Comparison of ENCODE assay signal across 8 cellular contexts in the genomic region with DNA sequence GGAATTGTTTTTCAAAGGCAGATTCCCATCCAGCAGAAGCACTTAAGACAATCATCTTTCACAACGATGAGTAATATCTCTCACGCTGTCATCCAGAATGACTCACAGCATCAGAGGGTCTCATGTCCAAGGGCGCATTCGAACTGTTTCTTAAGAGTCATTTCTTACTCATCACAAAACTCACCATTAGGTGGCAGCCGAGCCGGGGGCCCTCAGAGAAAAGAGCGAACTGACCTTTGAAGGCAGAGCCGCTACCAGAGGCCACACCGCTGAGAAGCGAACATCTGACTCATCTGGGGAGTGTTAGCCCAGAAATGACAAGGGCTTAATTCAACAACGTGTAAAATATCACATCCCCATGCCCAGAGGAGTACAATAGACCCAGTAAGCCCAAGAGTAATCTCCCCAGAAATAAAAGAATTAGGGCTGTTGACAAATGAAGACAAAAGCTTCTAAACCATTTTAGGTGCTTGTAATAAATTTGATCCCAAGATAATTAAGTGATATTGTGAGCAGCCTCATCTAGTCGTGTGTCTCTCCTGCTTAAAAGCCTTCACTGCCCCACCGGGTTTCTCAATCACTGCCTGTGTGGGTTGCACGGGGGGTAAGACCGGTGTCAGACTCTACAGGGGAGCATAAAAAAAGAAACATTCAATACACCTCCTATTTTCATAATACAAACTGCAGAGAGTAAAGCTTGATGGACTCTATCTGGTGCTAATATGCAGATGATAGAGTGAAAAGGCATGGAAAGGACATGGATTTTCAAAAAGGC.
A peak's percentile ranks its signal among the peaks of the same experiment; 100 is the strongest.
DNase-seq lines count a peak whose midpoint lies in the region; ATAC-seq and TF ChIP-seq lines count a peak whose summit lies in the region.

No MANE protein-coding gene starts in this region.

- WGBS in smooth muscle cell (ENCODE audit: low lambda C conversion rate) = 9% methylated on average over 15 of the region's 15 CpGs

- peak in 2 of 3 experiments; percentile 47 to 53 for TF ChIP-seq CTCF in ascending aorta (IDR thresholded peaks at IDR 0.05)
- peak; percentile 50 for TF ChIP-seq CTCF in smooth muscle cell (IDR thresholded peaks at IDR 0.05; ENCODE audit: borderline replicate concordance, insufficient read depth, poor library complexity, severe bottlenecking)

- intact Hi-C loops in ascending aorta (cut with DNase I) = no loop called here

- peak overlapping the region; percentile 56 for H3K9ac ChIP-seq in smooth muscle cell (ENCODE audit: low read depth)

- H3K36me3 ChIP-seq in ascending aorta (no peaks in the 10 kb centered on the region), smooth muscle cell (ENCODE audit: low read depth) (no peaks in the 10 kb centered on the region)

- no peaks in the 10 kb centered on the region for H3K4me1 ChIP-seq in ascending aorta
- H3K4me1 ChIP-seq in smooth muscle cell (ENCODE audit: low read depth) = peaks cover 7% of the 10 kb centered on the region

- no peaks in the 10 kb centered on the region for H4K20me1 ChIP-seq in smooth muscle cell (ENCODE audit: low read depth)

- H3K9me3 ChIP-seq in ascending aorta (no peaks in the 10 kb centered on the region), smooth muscle cell (replicated peaks; ENCODE audit: low read depth) (no peaks in the 10 kb centered on the region)

- peak overlapping the region; percentile 55 to 62 for H3K27ac ChIP-seq in ascending aorta
- peak overlapping the region; percentile 88 for H3K27ac ChIP-seq in smooth muscle cell (ENCODE audit: low read depth)

- no peak overlapping the region for H3K4me3 ChIP-seq in ascending aorta
- no peak overlapping the region for H3K4me3 ChIP-seq in smooth muscle cell

- peak overlapping the region; percentile 49 for H3K4me2 ChIP-seq in smooth muscle cell

- no peaks in the 10 kb centered on the region for H3K27me3 ChIP-seq in ascending aorta
- no peaks in the 10 kb centered on the region for H3K27me3 ChIP-seq in smooth muscle cell (ENCODE audit: low read depth)

- DNase-seq in AG20443 (ENCODE audit: low spot score) (peak; percentile 89), T follicular helper cell (ENCODE audit: low read depth) (peak; percentile 8), ascending aorta (ENCODE audit: low spot score in 2 of 2) (peak; percentile 39 to 90), hippocampal formation (lab: John Stamatoyannopoulos, UW) (peak; percentile 37 to 46), smooth muscle cell (lab: John Stamatoyannopoulos, UW; ENCODE audit: unreplicated experiment) (peak; percentile 51), KBM-7 (no peak)

- H3K79me2 ChIP-seq in smooth muscle cell (ENCODE audit: low read depth) = no peaks in the 10 kb centered on the region

- ATAC-seq in GM19351 (IDR thresholded peaks at IDR 0.05; ENCODE audit: unreplicated experiment) (peak; percentile 98), HG03378 (IDR thresholded peaks at IDR 0.05; ENCODE audit: unreplicated experiment) (peak; percentile 95)

- in situ Hi-C loops in KBM-7 (cut with MboI; ENCODE audit: low pct_unique_long_range_greater_than_20kb, low sequenced_read_pairs) = loop anchor here (10.0 kb wide), 1 partner anchor 155 kb away; no protein-coding TSS in a partner anchor

- peak overlapping the region; percentile 3 for H2AFZ ChIP-seq in smooth muscle cell (ENCODE audit: low read depth)

- H3F3A ChIP-seq in smooth muscle cell (ENCODE audit: low read depth) = peaks cover 9% of the 10 kb centered on the region
